8 cellular contexts compared by ENCODE assay signal in the genomic region with DNA sequence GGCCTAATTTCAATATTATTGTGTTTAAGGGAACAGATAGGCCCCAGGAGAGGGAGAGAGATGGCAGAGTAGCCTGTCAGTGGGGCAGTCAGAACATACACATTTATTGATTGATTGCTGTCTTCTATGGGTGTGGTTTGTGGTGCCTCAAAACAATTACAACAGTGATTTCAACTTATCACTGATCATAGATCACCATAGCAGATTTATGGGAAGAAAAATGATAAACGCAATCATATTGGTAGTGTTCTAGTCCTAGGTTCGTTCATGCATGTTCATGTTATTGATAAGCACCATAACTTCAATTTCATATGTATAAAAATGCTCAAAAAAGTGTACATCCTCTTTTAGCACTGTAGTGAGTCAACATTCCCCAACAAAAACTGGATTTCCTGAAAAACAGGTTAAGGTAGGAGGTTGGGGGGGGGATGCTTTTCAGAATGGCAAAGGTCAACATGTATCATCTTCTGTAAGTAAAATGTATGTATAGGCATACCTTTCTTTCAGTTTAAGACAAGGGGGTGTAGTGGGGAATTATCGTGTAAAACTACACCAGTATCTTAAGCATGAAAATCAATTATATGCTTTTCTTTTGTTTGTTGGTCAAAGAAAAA. TPM values are rescaled to one million over a fixed set of nuclear protein-coding genes. Genes with fewer than 3 reads are reported as not detected.
A peak's percentile ranks its signal among the peaks of the same experiment; 100 is the strongest.
DNase-seq lines count a peak whose midpoint lies in the region; ATAC-seq and TF ChIP-seq lines count a peak whose summit lies in the region.

No MANE protein-coding gene starts in this region.

- no peaks in the 10 kb centered on the region for H3K36me3 ChIP-seq in right atrium auricular region
- peaks cover 10% of the 10 kb centered on the region for H3K36me3 ChIP-seq in mesodermal cell (ENCODE audit: control insufficient read depth, insufficient read depth, low read length)
- no peaks in the 10 kb centered on the region for H3K36me3 ChIP-seq in aorta (ENCODE audit: control insufficient read depth in 1 of 2, insufficient read depth in 2 of 2, low read length in 1 of 2)

- DNase-seq in right atrium auricular region (ENCODE audit: low spot score) (no peak), Right ventricle myocardium inferior (ENCODE audit: missing footprints) (no peak), MCF 10A (ENCODE audit: unreplicated experiment) (no peak), aorta (no peak), NCI-H774 (lab: John Stamatoyannopoulos, UW) (no peak), DMS153 treated with DMSO at 0.1 percent for 48 hours (lab: John Stamatoyannopoulos, UW; ENCODE audit: unreplicated experiment) (no peak), RKO (ENCODE audit: low spot score) (no peak)

- peak overlapping the region; percentile 95 to 96 for H3K27ac ChIP-seq in right atrium auricular region
- H3K27ac ChIP-seq in mesodermal cell (ENCODE audit: low read depth, low read length, severe bottlenecking), result peak overlapping the region; percentile 94
- peak overlapping the region; percentile 51 to 87 for H3K27ac ChIP-seq in aorta (ENCODE audit: low read depth in 1 of 2, low read length in 2 of 2)

- peaks cover 19% of the 10 kb centered on the region for H3K27me3 Mint-ChIP-seq in MCF 10A (ENCODE audit: insufficient read depth, unreplicated experiment)

- peak overlapping the region; percentile 87 for H3K4me3 Mint-ChIP-seq in MCF 10A (ENCODE audit: unreplicated experiment)

- peak overlapping the region; percentile 91 for H3K4me3 ChIP-seq in right atrium auricular region
- H3K4me3 ChIP-seq in mesodermal cell (ENCODE audit: extremely low read depth, insufficient read depth, low read length, poor library complexity, severe bottlenecking), result peak overlapping the region; percentile 97
- peak overlapping the region; percentile 84 to 89 for H3K4me3 ChIP-seq in aorta (ENCODE audit: low read length in 2 of 2)

- H3K4me1 ChIP-seq in right atrium auricular region (peaks cover 0 to 37% of the 10 kb centered on the region in 2 donors), mesodermal cell (ENCODE audit: control insufficient read depth, insufficient read depth, low read length, poor library complexity, severe bottlenecking) (no peaks in the 10 kb centered on the region), aorta (ENCODE audit: control insufficient read depth in 1 of 2, insufficient read depth in 2 of 2, low read length in 2 of 2) (no peaks in the 10 kb centered on the region)

- no peaks in the 10 kb centered on the region for H3K27me3 ChIP-seq in right atrium auricular region
- no peaks in the 10 kb centered on the region for H3K27me3 ChIP-seq in aorta (ENCODE audit: control insufficient read depth in 1 of 2, insufficient read depth in 2 of 2, low read length in 1 of 2)

- no CpG with 5 or more reads among the region's 3 CpGs for WGBS in mesodermal cell (ENCODE audit: insufficient coverage in 2 of 2), 2 experiments
- 44 to 53% methylated on average over 3 of the region's 3 CpGs for WGBS in aorta, 2 donors

- POLR2A ChIA-PET in MCF 10A (lab: Yijun Ruan, JAX), result interaction anchor here (0.6 to 5.9 kb wide), 29 partner anchors 9 to 671 kb away, joined by 3 to 95 read pairs (median 6); a partner anchor contains a TSS

- intact Hi-C loops in Right ventricle myocardium inferior (cut with DNase I), result loop anchor here (10.0 kb wide), 1 partner anchor 108 kb away; a partner anchor contains a TSS
- intact Hi-C loops in MCF 10A (cut with micrococcal nuclease), result no loop called here
- intact Hi-C loops in aorta (cut with DNase I), result no loop called here

- no peaks in the 10 kb centered on the region for H3K9me3 ChIP-seq in right atrium auricular region
- no peaks in the 10 kb centered on the region for H3K9me3 ChIP-seq in mesodermal cell (ENCODE audit: control insufficient read depth, low read length)
- no peaks in the 10 kb centered on the region for H3K9me3 ChIP-seq in aorta (ENCODE audit: control insufficient read depth, low read length)

- no peak for TF ChIP-seq CTCF in right atrium auricular region (IDR thresholded peaks at IDR 0.05)
- TF ChIP-seq CTCF in MCF 10A (IDR thresholded peaks at IDR 0.05; ENCODE audit: unreplicated experiment), result no peak

- no TSS peak for BruUV-seq in MCF 10A (replicated peaks; lab: Mats Ljungman, UMichigan)

- peaks cover 6% of the 10 kb centered on the region for H3K36me3 Mint-ChIP-seq in MCF 10A (ENCODE audit: insufficient read depth, unreplicated experiment)

- ATAC-seq in Right ventricle myocardium inferior (no peak), aorta (ENCODE audit: low FRiP score) (no peak)

- peak overlapping the region; percentile 96 for H3K27ac Mint-ChIP-seq in MCF 10A (ENCODE audit: low read depth, unreplicated experiment)

- peaks cover 35% of the 10 kb centered on the region for H3K4me1 Mint-ChIP-seq in MCF 10A (ENCODE audit: insufficient read depth, unreplicated experiment)

- CTCF ChIA-PET in MCF 10A (lab: Yijun Ruan, JAX), result interaction anchor here (2.0 kb wide), 1 partner anchor 38 kb away, joined by 11 read pairs; no protein-coding TSS in a partner anchor

- H3K9me3 Mint-ChIP-seq in MCF 10A (ENCODE audit: unreplicated experiment), result no peaks in the 10 kb centered on the region

RNA-seq across cellular contexts. Expression of a gene that starts 1.0 kb away (rescaled TPM):
- total RNA-seq in right atrium auricular region, result 10 to 100 TPM; 19.6 to 21.8 TPM
- 13.5 TPM for total RNA-seq in Right ventricle myocardium inferior
- total RNA-seq in MCF 10A (2022), result 48.3 and 50.3 TPM in 2 replicates
- 44.0 TPM for polyA plus RNA-seq in mesodermal cell (2013, experiment 1 of 2)
- 42.7 TPM for polyA plus RNA-seq in mesodermal cell (2013, experiment 2 of 2)
- 10 to 100 TPM; 38.2 to 43.2 TPM for total RNA-seq in aorta
- polyA plus RNA-seq in aorta, result 10 to 100 TPM in 1 of 2 donors, 1 to 10 TPM in 1; 9.8 to 16.7 TPM
